Comparison of ENCODE assay signal across 10 cellular contexts in the genomic region with DNA sequence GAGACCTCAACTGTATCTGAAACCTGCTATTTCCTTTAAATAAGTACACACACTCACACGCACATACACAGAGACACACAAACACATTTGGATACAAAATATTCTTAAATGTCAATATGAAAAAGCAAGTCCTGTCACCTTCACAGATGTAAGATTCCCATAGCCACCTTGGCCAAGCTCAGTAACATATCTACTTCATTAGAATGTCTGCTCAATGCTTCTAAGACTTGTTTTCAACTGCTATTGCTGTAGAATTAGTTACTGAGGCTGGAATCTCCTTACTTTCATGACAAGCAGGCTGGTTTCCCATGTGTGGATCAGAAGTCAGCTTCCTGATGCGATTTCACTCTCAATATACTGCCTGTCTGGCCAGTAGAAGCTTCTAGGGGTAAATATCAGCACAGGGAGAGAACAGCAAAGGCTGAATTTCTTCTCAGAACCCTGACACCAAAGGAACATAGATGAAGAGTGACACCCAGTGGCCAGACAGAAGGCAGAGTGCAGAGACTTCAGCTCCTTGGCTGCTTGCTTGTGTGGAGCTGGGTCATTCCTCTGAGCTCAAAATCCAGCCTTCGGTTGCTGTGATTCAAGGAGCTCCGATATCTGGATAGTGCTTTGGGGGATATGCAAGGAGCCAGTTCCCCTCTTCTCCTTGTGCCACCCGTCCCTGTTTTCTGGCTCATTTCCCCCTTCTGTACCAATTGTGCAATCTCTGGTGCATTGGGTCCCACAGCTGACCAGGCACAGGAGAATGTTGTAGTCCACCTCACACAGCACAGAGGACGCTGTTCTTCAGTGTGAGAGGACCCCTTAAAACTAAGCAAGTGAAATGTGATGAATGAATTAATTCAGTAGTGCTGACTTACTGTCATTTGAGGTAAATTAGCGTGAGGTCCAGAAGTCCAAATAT. TPM values are rescaled to one million over a fixed set of nuclear protein-coding genes. Genes with fewer than 3 reads are reported as not detected.
DNase-seq lines count a peak whose midpoint lies in the region; ATAC-seq, FAIRE-seq and TF ChIP-seq lines count a peak whose summit lies in the region.
"Had no signal": no experiment of that assay in that cellular context is flagged by ENCODE, and none has a peak within 500 bp of the region (broad histone marks: within the 10 kb centered on the region; RNA-seq: fewer than 3 reads in every experiment).

No MANE protein-coding gene starts in this region.

- no peaks in the 10 kb centered on the region for H3K9me3 Mint-ChIP-seq in MCF 10A (ENCODE audit: unreplicated experiment)
- H3K9me3 Mint-ChIP-seq: naive B cell had no signal

- H3K36me3 Mint-ChIP-seq in MCF 10A (ENCODE audit: insufficient read depth, unreplicated experiment) = no peaks in the 10 kb centered on the region
- H3K36me3 Mint-ChIP-seq: naive B cell had no signal

- H3K4me1 Mint-ChIP-seq in MCF 10A (ENCODE audit: insufficient read depth, unreplicated experiment) = peaks cover 45% of the 10 kb centered on the region
- H3K4me1 Mint-ChIP-seq: naive B cell had no signal

- POLR2A ChIA-PET in MCF 10A (lab: Yijun Ruan, JAX) = interaction anchor here (0.7 to 3.4 kb wide), 25 partner anchors 10 to 384 kb away, joined by 3 to 30 read pairs (median 5); a partner anchor contains a TSS

- H3K4me3 ChIP-seq in MG63 = no peak overlapping the region
- H3K4me3 ChIP-seq: BLaER1 had no signal

- CTCF ChIA-PET in MCF 10A (lab: Yijun Ruan, JAX) = interaction anchor here (0.6 to 20.7 kb wide), 108 partner anchors 11 to 945 kb away, joined by 3 to 732 read pairs (median 5); a partner anchor contains a TSS

- no peaks in the 10 kb centered on the region for H3K27me3 Mint-ChIP-seq in MCF 10A (ENCODE audit: insufficient read depth, unreplicated experiment)

- peak; percentile 97 for TF ChIP-seq CTCF in MCF 10A (IDR thresholded peaks at IDR 0.05; ENCODE audit: unreplicated experiment)

- H3K9me3 ChIP-seq in MG63 = no peaks in the 10 kb centered on the region
- H3K9me3 ChIP-seq: BLaER1 had no signal

- DNase-seq in DMS79 treated with DMSO at 0.1 percent for 48 hours (lab: John Stamatoyannopoulos, UW) (peak; percentile 1), DMS79 (lab: John Stamatoyannopoulos, UW) (no peak), MG63 (peak; percentile 75), T follicular helper cell (ENCODE audit: low read depth) (peak; percentile 9), MCF 10A (ENCODE audit: unreplicated experiment) (peak; percentile 93)
- DNase-seq in stimulated activated CD4-positive, alpha-beta T cell treated with anti-CD3 and anti-CD28 coated beads, Interleukin-2, amount 100 ng/mL, for 4 hours (ENCODE audit: low read depth) = peak; percentile 9
- DNase-seq: naive B cell had no signal

- no peaks in the 10 kb centered on the region for H3K27me3 ChIP-seq in MG63
- H3K27me3 ChIP-seq: BLaER1 had no signal

- intact Hi-C loops in MCF 10A (cut with micrococcal nuclease) = loop anchor here (1.0 to 2.0 kb wide), 9 partner anchors 52 to 670 kb away; no protein-coding TSS in a partner anchor

- FAIRE-seq in islet of Langerhans (lab: Jason Lieb, UNC) = peak; percentile 81

- ATAC-seq in GM21723 (IDR thresholded peaks at IDR 0.05; ENCODE audit: unreplicated experiment) = peak; percentile 74

- BruUV-seq in MCF 10A (replicated peaks; lab: Mats Ljungman, UMichigan) = no TSS peak

- peak overlapping the region; percentile 65 for H3K27ac Mint-ChIP-seq in MCF 10A (ENCODE audit: low read depth, unreplicated experiment)
- H3K27ac Mint-ChIP-seq: naive B cell had no signal

- H3K4me3 Mint-ChIP-seq in MCF 10A (ENCODE audit: unreplicated experiment) = no peak overlapping the region
- H3K4me3 Mint-ChIP-seq: naive B cell had no signal

- no peaks in the 10 kb centered on the region for H3K36me3 ChIP-seq in MG63
- H3K36me3 ChIP-seq: BLaER1 had no signal

RNA-seq across cellular contexts. Expression of a gene that starts 26.6 kb away (rescaled TPM):
- total RNA-seq in MG63 (2014; rRNA removed; shearing (Covaris generic); ENCODE audit: low replicate concordance) = 3.8 and 8.6 TPM in 2 replicates
- 168 and 206 TPM in 2 replicates for total RNA-seq in MCF 10A (2022)

RNA-seq across cellular contexts. Expression of a gene that starts 51.8 kb away (rescaled TPM):
- total RNA-seq in MG63 (2014; rRNA removed; shearing (Covaris generic); ENCODE audit: low replicate concordance) = 2.9 and 8.8 TPM in 2 replicates
- 6.2 and 7.2 TPM in 2 replicates for total RNA-seq in MCF 10A (2022)

Comparison
In these comparisons a context has a peak if more than half of its experiments do, and no peak if none do; other contexts are left out.
1. RNA of a gene that starts 26.6 kb away (total RNA-seq): 168 to 206 TPM in MCF 10A; 3.8 to 8.6 TPM in MG63; every median in the first group is over 10 times any median in the second.